10 cellular contexts compared by ENCODE assay signal in genomic region chr5:71939452-71939932, GRCh38.
DNase-seq lines count a peak whose midpoint lies in the region; ATAC-seq and TF ChIP-seq lines count a peak whose summit lies in the region.
"Had no signal": no experiment of that assay in that cellular context is flagged by ENCODE, and none has a peak within 500 bp of the region (broad histone marks: within the 10 kb centered on the region; RNA-seq: fewer than 3 reads in every experiment).

No MANE protein-coding gene starts in this region.

- no peak overlapping the region for H3K4me3 ChIP-seq in dorsolateral prefrontal cortex
- H3K4me3 ChIP-seq: testis had no signal

- peak; percentile 32 for DNase-seq in ELF-1 (ENCODE audit: low read depth, low spot score)
- DNase-seq in NCI-H510A treated with DMSO at 0.1 percent for 48 hours (lab: John Stamatoyannopoulos, UW) = peak; percentile 51
- DNase-seq in dorsolateral prefrontal cortex = peak in 2 of 10 donors; percentile 5 to 35
- peak; percentile 46 for DNase-seq in pons (ENCODE audit: low spot score)
- DNase-seq in midbrain (lab: John Stamatoyannopoulos, UW) = no peak
- no peak for DNase-seq in occipital lobe (lab: John Stamatoyannopoulos, UW)
- DNase-seq: activated CD4-positive, alpha-beta memory T cell treated with anti-CD3 and anti-CD28 coated beads for 36 hours; central memory CD4-positive, alpha-beta T cell; testis had no signal

- peak overlapping the region; percentile 30 to 90 (median 79) for H3K27ac ChIP-seq in dorsolateral prefrontal cortex
- H3K27ac ChIP-seq: testis had no signal

- H3K27me3 ChIP-seq in dorsolateral prefrontal cortex = no peaks in the 10 kb centered on the region
- H3K27me3 ChIP-seq: testis had no signal

- intact Hi-C loops in dorsolateral prefrontal cortex (cut with DNase I) = loop anchor here (5.0 to 10.0 kb wide), 3 partner anchors 78 to 168 kb away; partner anchors contain the start of gene MAP1B (in 2 of the 2)

- no peak for TF ChIP-seq CTCF in dorsolateral prefrontal cortex (IDR thresholded peaks at IDR 0.05 in 54 of 56, conservative IDR thresholded peaks at IDR 0.05 in 2 of 56; ENCODE audit: low read depth in 1 of 56, partially characterized antibody in 56 of 56)

- ATAC-seq in GM18511 (IDR thresholded peaks at IDR 0.05; ENCODE audit: unreplicated experiment) = no peak

Comparison
In these comparisons a context has a peak if more than half of its experiments do, and no peak if none do; other contexts are left out.
1. DNase-seq: peak in ELF-1 (single experiment), NCI-H510A treated with DMSO at 0.1 percent for 48 hours (single experiment) and pons (single experiment); none in midbrain (single experiment) and occipital lobe (single experiment).